ENCODE assay signal across 17 cellular contexts in the genomic region with DNA sequence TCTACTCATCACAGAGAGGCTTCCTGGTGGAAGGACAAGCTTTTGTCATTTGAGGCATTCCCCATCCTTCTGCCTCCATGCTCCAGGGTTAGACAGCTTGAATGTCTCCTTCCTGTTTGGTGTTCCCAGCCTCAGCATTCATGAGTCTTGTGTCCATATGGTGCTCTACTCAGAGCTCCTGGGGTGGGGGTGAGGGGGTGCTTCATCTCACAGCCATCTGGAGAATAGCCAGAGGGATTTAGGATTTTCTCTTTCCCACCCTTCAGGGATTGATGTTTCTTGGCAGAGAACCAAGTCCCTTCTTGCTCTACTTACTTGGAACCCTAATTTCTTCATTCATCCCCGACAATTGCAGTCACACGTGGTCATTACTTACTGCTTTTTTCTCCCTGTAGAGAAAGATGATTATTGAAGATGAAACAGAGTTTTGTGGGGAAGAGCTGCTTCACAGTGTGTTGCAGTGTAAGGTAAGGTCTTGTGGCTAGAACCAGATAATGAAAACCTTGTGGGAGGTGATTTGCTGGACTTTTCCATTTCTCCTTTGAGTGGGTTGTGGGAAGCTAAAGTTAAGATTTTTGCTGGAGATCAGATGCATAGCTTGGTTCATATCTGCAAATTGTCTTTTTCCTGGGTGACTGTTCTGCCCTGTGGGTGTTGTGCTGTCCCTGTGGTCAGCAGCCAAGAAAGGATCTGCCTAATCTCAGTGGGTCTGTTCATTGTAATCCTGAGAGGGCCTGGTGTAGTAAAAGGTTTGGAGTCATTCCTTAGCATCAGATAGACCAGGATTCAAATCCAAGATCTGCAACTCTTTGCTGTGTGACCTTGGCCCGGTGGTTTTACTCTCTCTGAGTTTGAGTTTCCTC. TPM values are rescaled to one million over a fixed set of nuclear protein-coding genes. Genes with fewer than 3 reads are reported as not detected.
DNase-seq lines count a peak whose midpoint lies in the region; TF ChIP-seq lines count a peak whose summit lies in the region.
"Had no signal": no experiment of that assay in that cellular context is flagged by ENCODE, and none has a peak within 500 bp of the region (broad histone marks: within the 10 kb centered on the region; RNA-seq: fewer than 3 reads in every experiment).

No MANE protein-coding gene starts in this region.

- H3K27me3 Mint-ChIP-seq in activated CD4-positive, alpha-beta T cell treated with anti-CD3 and anti-CD28 coated beads, Interleukin-2, amount 10 ng/mL, durations not matched to agents 24 days and 14 days, result no peaks in the 10 kb centered on the region
- H3K27me3 Mint-ChIP-seq in activated naive CD8-positive, alpha-beta T cell, result no peaks in the 10 kb centered on the region

- TF ChIP-seq EP300 in sigmoid colon (IDR thresholded peaks at IDR 0.05), result peak in 2 of 4 donors; percentile 25 to 57

- H3K27me3 ChIP-seq in sigmoid colon (no peaks in the 10 kb centered on the region), SJCRH30 (no peaks in the 10 kb centered on the region), spleen (replicated peaks in 1 of 7) (no peaks in the 10 kb centered on the region)
- H3K27me3 ChIP-seq: SJSA1 had no signal

- intact Hi-C loops in activated CD4-positive, alpha-beta T cell treated with anti-CD3 and anti-CD28 coated beads, Interleukin-2, amount 10 ng/mL, durations not matched to agents 24 days and 14 days (cut with micrococcal nuclease), result loop anchor here (5.0 kb wide), 1 partner anchor 424 kb away; no protein-coding TSS in a partner anchor
- intact Hi-C loops in sigmoid colon (cut with DNase I) (no loop called here), spleen (cut with DNase I; ENCODE audit: low total_unique reads) (no loop called here)

- H3K4me3 Mint-ChIP-seq in activated CD4-positive, alpha-beta T cell treated with anti-CD3 and anti-CD28 coated beads, Interleukin-2, amount 10 ng/mL, durations not matched to agents 24 days and 14 days, result peak overlapping the region; percentile 18
- no peak overlapping the region for H3K4me3 Mint-ChIP-seq in activated naive CD8-positive, alpha-beta T cell
- H3K4me3 Mint-ChIP-seq: CD14-positive monocyte, nephron had no signal

- TF ChIP-seq CTCF in sigmoid colon (IDR thresholded peaks at IDR 0.05) (no peak), coronary artery (IDR thresholded peaks at IDR 0.05) (no peak), spleen (IDR thresholded peaks at IDR 0.05 in 8 of 11, conservative IDR thresholded peaks at IDR 0.05 in 3 of 11) (no peak)

- H3K36me3 Mint-ChIP-seq in activated CD4-positive, alpha-beta T cell treated with anti-CD3 and anti-CD28 coated beads, Interleukin-2, amount 10 ng/mL, durations not matched to agents 24 days and 14 days (ENCODE audit: low read depth), result peaks cover 73% of the 10 kb centered on the region
- peaks cover 10% of the 10 kb centered on the region for H3K36me3 Mint-ChIP-seq in activated naive CD8-positive, alpha-beta T cell

- no peak for DNase-seq in activated CD4-positive, alpha-beta T cell treated with anti-CD3 and anti-CD28 coated beads, Interleukin-2, amount 10 ng/mL, durations not matched to agents 24 days and 14 days
- DNase-seq in activated CD4-positive, alpha-beta T cell treated with anti-CD3 and anti-CD28 coated beads, Interleukin-2, amount 50 U/mL, for 48 hours, result no peak
- DNase-seq in NCI-H2227 (lab: John Stamatoyannopoulos, UW; ENCODE audit: unreplicated experiment), result peak; percentile 43
- no peak for DNase-seq in sigmoid colon
- no peak for DNase-seq in coronary artery (ENCODE audit: low spot score)
- no peak for DNase-seq in SJCRH30
- DNase-seq in spleen, result no peak
- DNase-seq: activated CD4-positive, alpha-beta T cell treated with anti-CD3 and anti-CD28 coated beads, Interleukin-2, amount 50 U/mL, for 1 hour; aorta; cortex of kidney; KBM-7 had no signal

- H3K27ac Mint-ChIP-seq in activated CD4-positive, alpha-beta T cell treated with anti-CD3 and anti-CD28 coated beads, Interleukin-2, amount 10 ng/mL, durations not matched to agents 24 days and 14 days, result peak overlapping the region; percentile 72
- H3K27ac Mint-ChIP-seq in activated naive CD8-positive, alpha-beta T cell, result peak overlapping the region; percentile 6
- H3K27ac Mint-ChIP-seq: nephron had no signal

- H3K4me1 ChIP-seq in sigmoid colon (peaks cover 0 to 63% (median 46%) of the 10 kb centered on the region in 4 donors), SJCRH30 (no peaks in the 10 kb centered on the region), spleen (peaks cover 0 to 1% (median 0%) of the 10 kb centered on the region in 6 donors)
- H3K4me1 ChIP-seq: prostate gland had no signal

- no peak overlapping the region for H3K4me3 ChIP-seq in sigmoid colon
- H3K4me3 ChIP-seq in coronary artery, result no peak overlapping the region
- H3K4me3 ChIP-seq in SJCRH30, result no peak overlapping the region
- no peak overlapping the region for H3K4me3 ChIP-seq in spleen
- H3K4me3 ChIP-seq: lung, prostate gland, SJSA1 had no signal

- WGBS in sigmoid colon, 2 donors, result 76 to 86% methylated on average over 3 of the region's 3 CpGs
- WGBS in spleen, 5 donors, result 81 to 90% (median 88%) methylated on average over 3 of the region's 3 CpGs

- H3K9me3 Mint-ChIP-seq in activated CD4-positive, alpha-beta T cell treated with anti-CD3 and anti-CD28 coated beads, Interleukin-2, amount 10 ng/mL, durations not matched to agents 24 days and 14 days, result no peaks in the 10 kb centered on the region
- H3K9me3 Mint-ChIP-seq in activated naive CD8-positive, alpha-beta T cell (ENCODE audit: low read depth), result no peaks in the 10 kb centered on the region
- H3K9me3 Mint-ChIP-seq: nephron had no signal

- H3K36me3 ChIP-seq in sigmoid colon (peaks cover 3 to 68% (median 23%) of the 10 kb centered on the region in 4 donors), SJCRH30 (peaks cover 26% of the 10 kb centered on the region), spleen (peaks cover 5 to 100% (median 94%) of the 10 kb centered on the region in 6 donors)

- no peaks in the 10 kb centered on the region for H3K9me3 ChIP-seq in sigmoid colon
- no peaks in the 10 kb centered on the region for H3K9me3 ChIP-seq in SJCRH30 (replicated peaks)
- H3K9me3 ChIP-seq in spleen, result no peaks in the 10 kb centered on the region
- H3K9me3 ChIP-seq: prostate gland, SJSA1 had no signal

- peaks cover 22% of the 10 kb centered on the region for H3K4me1 Mint-ChIP-seq in activated CD4-positive, alpha-beta T cell treated with anti-CD3 and anti-CD28 coated beads, Interleukin-2, amount 10 ng/mL, durations not matched to agents 24 days and 14 days
- no peaks in the 10 kb centered on the region for H3K4me1 Mint-ChIP-seq in activated naive CD8-positive, alpha-beta T cell (ENCODE audit: low read depth)

- H3K27ac ChIP-seq in sigmoid colon (peak overlapping the region in 3 of 4 donors; percentile 76 to 78 (median 78)), coronary artery (no peak overlapping the region), SJCRH30 (no peak overlapping the region), spleen (no peak overlapping the region)
- H3K27ac ChIP-seq: prostate gland, SJSA1 had no signal

- TF ChIP-seq POLR2A in sigmoid colon (IDR thresholded peaks at IDR 0.05), result no peak
- TF ChIP-seq POLR2A in spleen (IDR thresholded peaks at IDR 0.05), result no peak

RNA-seq across cellular contexts. Expression of a gene that starts 18.6 kb away (rescaled TPM):
- 56.4 and 57.1 TPM in 2 replicates for total RNA-seq in activated CD4-positive, alpha-beta T cell treated with anti-CD3 and anti-CD28 coated beads, Interleukin-2, amount 10 ng/mL, durations not matched to agents 24 days and 14 days
- 10 to 100 TPM; 30.8 to 33.5 (median 33.3) TPM for total RNA-seq in sigmoid colon
- polyA plus RNA-seq in sigmoid colon, result 10 to 100 TPM in 1 of 3 donors, 1 to 10 TPM in 2; 4.2 to 27.0 (median 4.8) TPM
- 39.1 and 45.2 TPM in 2 replicates for total RNA-seq in SJCRH30 (2014; rRNA removed; shearing (Covaris generic))
- 10 to 100 TPM; 40.8 to 62.4 (median 52.3) TPM for total RNA-seq in spleen
- polyA plus RNA-seq in spleen, result 10 to 100 TPM; 19.4 to 27.5 (median 23.3) TPM

RNA-seq across cellular contexts. Expression of a gene that starts 48.1 kb away (rescaled TPM):
- 59.1 and 62.4 TPM in 2 replicates for total RNA-seq in activated CD4-positive, alpha-beta T cell treated with anti-CD3 and anti-CD28 coated beads, Interleukin-2, amount 10 ng/mL, durations not matched to agents 24 days and 14 days
- total RNA-seq in sigmoid colon (10 to 100 TPM; 16.0 to 36.4 (median 22.0) TPM), spleen (10 to 100 TPM; 11.6 to 38.4 (median 17.4) TPM)
- polyA plus RNA-seq in sigmoid colon (10 to 100 TPM; 13.8 to 54.0 (median 30.3) TPM), spleen (10 to 100 TPM; 26.1 to 64.8 (median 41.0) TPM)
- total RNA-seq in SJCRH30 (2014; rRNA removed; shearing (Covaris generic)), result 29.0 and 34.1 TPM in 2 replicates

Comparison
In these comparisons a context has a peak if more than half of its experiments do, and no peak if none do; other contexts are left out.
1. H3K27ac ChIP-seq: peak in sigmoid colon (3 of 4); none in coronary artery (0 of 2), SJCRH30 (single experiment) and spleen (0 of 8).